27 cellular contexts compared by ENCODE assay signal in the genomic region with DNA sequence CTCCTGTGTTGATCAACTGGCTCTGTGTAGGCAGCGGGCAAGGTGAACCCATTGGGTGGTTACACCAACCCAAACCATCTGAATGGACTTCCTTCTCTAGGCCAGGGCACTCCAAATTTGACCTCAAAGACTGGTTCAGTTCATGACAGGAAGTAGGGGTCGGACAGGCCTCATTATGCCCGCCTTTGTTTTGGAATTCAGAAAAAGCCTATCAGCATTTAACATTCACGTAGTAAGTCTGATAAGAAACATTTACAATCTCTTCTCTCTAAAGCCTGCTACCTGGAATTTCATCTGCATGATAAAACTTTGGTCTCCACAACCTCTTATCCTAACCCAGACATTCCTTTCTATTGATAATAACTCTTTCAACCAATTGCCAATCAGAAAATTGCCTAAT.
"Had no signal": no experiment of that assay in that cellular context is flagged by ENCODE, and none has a peak within 500 bp of the region (broad histone marks: within the 10 kb centered on the region; RNA-seq: fewer than 3 reads in every experiment).

No MANE protein-coding gene starts in this region.

- H3K36me3 Mint-ChIP-seq: activated naive CD8-positive, alpha-beta T cell treated with anti-CD3 and anti-CD28 coated beads, Interleukin-2, amount 10 ng/mL, durations not matched to agents 7 days and 5 days; memory B cell; naive thymus-derived CD4-positive, alpha-beta T cell; T-cell had no signal

- H3K4me1 ChIP-seq: breast epithelium, esophagus squamous epithelium, heart left ventricle, prostate gland, thyroid gland had no signal

- H3K9me3 Mint-ChIP-seq: activated B cell treated with CpG ODN at 0.5 μM for 24 hours; activated naive CD8-positive, alpha-beta T cell treated with anti-CD3 and anti-CD28 coated beads, Interleukin-2, amount 10 ng/mL, durations not matched to agents 7 days and 5 days; activated T-cell treated with anti-CD3 and anti-CD28 coated beads, Interleukin-2, amount 50 U/mL, for 24 hours; activated T-helper 2 cell treated with anti-CD3 and anti-CD28 coated beads, Interferon-gamma antibody, Interleukin-2, Interleukin-4, amounts not matched to agents 10 μg/mL and 5 μg/mL and 100 μg/mL, durations not matched to agents 14 hours and 24 hours and 36 hours; central memory CD8-positive, alpha-beta T cell; effector memory CD8-positive, alpha-beta T cell; memory B cell; naive thymus-derived CD4-positive, alpha-beta T cell; T-cell; T-helper 2 cell treated with Interferon-gamma antibody and Interleukin-4, amounts not matched to agents 5 μg/mL and 100 μg/mL, for 36 hours had no signal

- DNase-seq: activated B cell treated with CpG ODN at 0.5 μM for 24 hours; activated CD4-positive, alpha-beta T cell treated with anti-CD3 and anti-CD28 coated beads for 36 hours; activated CD4-positive, alpha-beta T cell treated with anti-CD3 and anti-CD28 coated beads, Interleukin-2, amount 50 U/mL, for 4 hours; activated CD8-positive, alpha-beta memory T cell treated with anti-CD3 and anti-CD28 coated beads for 24 hours; activated CD8-positive, alpha-beta memory T cell treated with anti-CD3 and anti-CD28 coated beads, Interleukin-2, amount 50 U/mL, for 4 hours; activated naive CD4-positive, alpha-beta T cell; activated naive CD8-positive, alpha-beta T cell treated with anti-CD3 and anti-CD28 coated beads, Interleukin-2, amount 10 ng/mL, durations not matched to agents 7 days and 5 days; activated T-cell treated with anti-CD3 and anti-CD28 coated beads, Interleukin-2, amount 50 U/mL, for 24 hours; amniotic stem cell; effector memory CD8-positive, alpha-beta T cell; esophagus squamous epithelium; heart left ventricle; left colon; naive thymus-derived CD4-positive, alpha-beta T cell; stimulated activated CD4-positive, alpha-beta T cell treated with anti-CD3 and anti-CD28 coated beads, Interleukin-4, amount 100 ng/mL, for 24 hours; stimulated activated naive CD8-positive, alpha-beta T cell treated with anti-CD3 and anti-CD28 coated beads, Interleukin-15, Interleukin-2, amounts not matched to agents 100 U/mL and 50 U/mL, for 24 hours; T-cell; thyroid gland had no signal

- H3K27ac Mint-ChIP-seq: activated B cell treated with CpG ODN at 0.5 μM for 24 hours; activated CD4-positive, alpha-beta T cell treated with anti-CD3 and anti-CD28 coated beads for 36 hours; activated naive CD8-positive, alpha-beta T cell treated with anti-CD3 and anti-CD28 coated beads, Interleukin-2, amount 10 ng/mL, durations not matched to agents 7 days and 5 days; activated T-cell treated with anti-CD3 and anti-CD28 coated beads, Interleukin-2, amount 50 U/mL, for 24 hours; activated T-helper 2 cell treated with anti-CD3 and anti-CD28 coated beads, Interferon-gamma antibody, Interleukin-2, Interleukin-4, amounts not matched to agents 10 μg/mL and 5 μg/mL and 100 μg/mL, durations not matched to agents 14 hours and 24 hours and 36 hours; effector memory CD8-positive, alpha-beta T cell; memory B cell; naive thymus-derived CD4-positive, alpha-beta T cell; T-cell; T-helper 2 cell treated with Interferon-gamma antibody and Interleukin-4, amounts not matched to agents 5 μg/mL and 100 μg/mL, for 36 hours had no signal

- H3K27ac ChIP-seq: breast epithelium, esophagus squamous epithelium, heart left ventricle, prostate gland, thyroid gland had no signal

- H3K27me3 ChIP-seq: breast epithelium, thyroid gland had no signal

- H3K4me3 Mint-ChIP-seq: activated B cell treated with CpG ODN at 0.5 μM for 24 hours; activated CD4-positive, alpha-beta T cell treated with anti-CD3 and anti-CD28 coated beads for 36 hours; activated naive CD8-positive, alpha-beta T cell treated with anti-CD3 and anti-CD28 coated beads, Interleukin-2, amount 10 ng/mL, durations not matched to agents 7 days and 5 days; activated T-cell treated with anti-CD3 and anti-CD28 coated beads, Interleukin-2, amount 50 U/mL, for 24 hours; central memory CD8-positive, alpha-beta T cell; effector memory CD8-positive, alpha-beta T cell; memory B cell; naive thymus-derived CD4-positive, alpha-beta T cell; T-cell; T-helper 2 cell treated with Interferon-gamma antibody and Interleukin-4, amounts not matched to agents 5 μg/mL and 100 μg/mL, for 36 hours had no signal

- H3K4me3 ChIP-seq: breast epithelium, esophagus squamous epithelium, heart left ventricle, prostate gland, thyroid gland had no signal

- ATAC-seq: activated CD4-positive, alpha-beta T cell treated with anti-CD3 and anti-CD28 coated beads for 36 hours; effector memory CD8-positive, alpha-beta T cell; heart left ventricle; left colon; naive thymus-derived CD4-positive, alpha-beta T cell; stimulated activated naive CD8-positive, alpha-beta T cell treated with anti-CD3 and anti-CD28 coated beads, Interleukin-15, Interleukin-2, amounts not matched to agents 100 U/mL and 50 U/mL, for 24 hours; T-cell had no signal

- FAIRE-seq: colon, keratinocyte, TTC549 had no signal

- H3K36me3 ChIP-seq: breast epithelium, esophagus squamous epithelium, heart left ventricle, prostate gland, thyroid gland had no signal

- H3K9me3 ChIP-seq: breast epithelium, esophagus squamous epithelium, heart left ventricle, prostate gland, thyroid gland had no signal

- H3K4me1 Mint-ChIP-seq: activated B cell treated with CpG ODN at 0.5 μM for 24 hours; activated CD4-positive, alpha-beta T cell treated with anti-CD3 and anti-CD28 coated beads for 36 hours; activated naive CD8-positive, alpha-beta T cell treated with anti-CD3 and anti-CD28 coated beads, Interleukin-2, amount 10 ng/mL, durations not matched to agents 7 days and 5 days; central memory CD8-positive, alpha-beta T cell; memory B cell; T-cell had no signal
